24 cellular contexts compared by ENCODE assay signal in the genomic region with DNA sequence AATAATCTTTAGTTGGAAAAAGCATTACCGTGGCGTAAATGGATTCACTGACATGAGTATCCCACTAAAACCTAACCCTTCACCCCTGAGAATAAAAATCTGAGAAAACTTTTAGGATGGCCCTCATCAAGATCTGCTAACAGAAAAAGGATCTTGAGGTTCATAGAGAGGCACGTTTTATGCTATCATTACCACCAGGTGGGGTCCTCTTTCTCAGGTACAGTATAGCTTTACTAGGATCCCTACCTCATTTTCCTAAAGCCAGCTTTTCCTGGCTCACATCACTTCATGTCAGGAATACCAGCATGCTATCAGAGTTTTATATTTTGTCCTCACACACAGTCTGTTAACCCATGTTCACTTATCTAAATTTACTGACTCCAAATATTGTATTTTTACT.
"Had no signal": no experiment of that assay in that cellular context is flagged by ENCODE, and none has a peak within 500 bp of the region (broad histone marks: within the 10 kb centered on the region; RNA-seq: fewer than 3 reads in every experiment).

No MANE protein-coding gene starts in this region.

- H3K9ac ChIP-seq: neural progenitor cell had no signal

- H3K4me1 ChIP-seq: foreskin keratinocyte, left ventricle myocardium inferior, neural progenitor cell, upper lobe of left lung had no signal

- H2AFZ ChIP-seq: neural progenitor cell had no signal

- H3K4me1 Mint-ChIP-seq: activated CD4-positive, alpha-beta T cell treated with anti-CD3 and anti-CD28 coated beads, Interleukin-2, amount 10 ng/mL, durations not matched to agents 7 days and 5 days; activated naive CD8-positive, alpha-beta T cell treated with anti-CD3 and anti-CD28 coated beads, Interleukin-2, amount 50 U/mL, for 24 hours; brain; naive thymus-derived CD8-positive, alpha-beta T cell; neural progenitor cell had no signal

- H3K27me3 Mint-ChIP-seq: activated CD4-positive, alpha-beta T cell treated with anti-CD3 and anti-CD28 coated beads, Interleukin-2, amount 10 ng/mL, durations not matched to agents 7 days and 5 days; activated naive CD8-positive, alpha-beta T cell treated with anti-CD3 and anti-CD28 coated beads, Interleukin-2, amount 50 U/mL, for 24 hours; dendritic cell treated with granulocyte-macrophage colony-stimulating factor and Interleukin-4, amounts not matched to agents 40 ng/mL and 50 ng/mL, for 4 days; naive thymus-derived CD8-positive, alpha-beta T cell had no signal

- ATAC-seq: activated CD4-positive, CD25-positive, alpha-beta regulatory T cell treated with anti-CD3 and anti-CD28 coated beads, Interleukin-2, amount 50 U/mL, for 24 hours; activated CD8-positive, alpha-beta T cell treated with anti-CD3 and anti-CD28 coated beads, Interleukin-2, amount 10 ng/mL, durations not matched to agents 7 days and 5 days; activated naive CD8-positive, alpha-beta T cell treated with anti-CD3 and anti-CD28 coated beads, Interleukin-2, amount 50 U/mL, for 24 hours; foreskin keratinocyte; naive thymus-derived CD8-positive, alpha-beta T cell; right cardiac atrium had no signal

- H3K36me3 ChIP-seq: left ventricle myocardium inferior, neural progenitor cell, thoracic aorta, upper lobe of left lung had no signal

- H3K27ac Mint-ChIP-seq: activated CD4-positive, alpha-beta T cell treated with anti-CD3 and anti-CD28 coated beads, Interleukin-2, amount 10 ng/mL, durations not matched to agents 7 days and 5 days; activated CD8-positive, alpha-beta T cell treated with anti-CD3 and anti-CD28 coated beads, Interleukin-2, amount 10 ng/mL, durations not matched to agents 7 days and 5 days; activated naive CD8-positive, alpha-beta T cell treated with anti-CD3 and anti-CD28 coated beads, Interleukin-2, amount 50 U/mL, for 24 hours; activated T-helper 1 cell treated with anti-CD3 and anti-CD28 coated beads, Interleukin-12 subunit alpha, Interleukin-12 subunit beta, Interleukin-2, Interleukin-4 antibody, amounts not matched to agents 30 ng/mL and 10 ng/mL and 1 ng/mL, durations not matched to agents 14 hours and 24 hours and 36 hours; brain; dendritic cell treated with granulocyte-macrophage colony-stimulating factor and Interleukin-4, amounts not matched to agents 40 ng/mL and 50 ng/mL, for 4 days; mesothelial cell of epicardium; naive thymus-derived CD8-positive, alpha-beta T cell; neural progenitor cell had no signal

- DNase-seq: activated CD4-positive, alpha-beta T cell treated with anti-CD3 and anti-CD28 coated beads, Interleukin-2, amount 10 ng/mL, durations not matched to agents 7 days and 5 days; activated CD8-positive, alpha-beta T cell treated with anti-CD3 and anti-CD28 coated beads, Interleukin-2, amount 10 ng/mL, durations not matched to agents 7 days and 5 days; activated gamma-delta T cell; activated naive CD4-positive, alpha-beta T cell treated with anti-CD3 and anti-CD28 coated beads, Interleukin-2, amount 50 U/mL, for 16 hours; activated naive CD8-positive, alpha-beta T cell treated with anti-CD3 and anti-CD28 coated beads, Interleukin-2, amount 50 U/mL, for 24 hours; anterior cingulate cortex; effector CD4-positive, alpha-beta T cell; foreskin keratinocyte; kidney glomerular epithelial cell; left ventricle myocardium inferior; naive thymus-derived CD8-positive, alpha-beta T cell; right cardiac atrium; stimulated activated CD4-positive, alpha-beta T cell treated with anti-CD3 and anti-CD28 coated beads, Interleukin-4, amount 100 ng/mL, for 24 hours; stimulated activated naive CD4-positive, alpha-beta T cell treated with Interleukin-2 at 50 U/mL for 16 hours; T-helper 1 cell; T-helper 9 cell; upper lobe of left lung had no signal

- H3K27me3 ChIP-seq: foreskin keratinocyte, neural progenitor cell, upper lobe of left lung had no signal

- H3K4me3 Mint-ChIP-seq: activated CD4-positive, alpha-beta T cell treated with anti-CD3 and anti-CD28 coated beads, Interleukin-2, amount 10 ng/mL, durations not matched to agents 7 days and 5 days; activated CD8-positive, alpha-beta T cell treated with anti-CD3 and anti-CD28 coated beads, Interleukin-2, amount 10 ng/mL, durations not matched to agents 7 days and 5 days; activated naive CD8-positive, alpha-beta T cell treated with anti-CD3 and anti-CD28 coated beads, Interleukin-2, amount 50 U/mL, for 24 hours; activated T-helper 1 cell treated with anti-CD3 and anti-CD28 coated beads, Interleukin-12 subunit alpha, Interleukin-12 subunit beta, Interleukin-2, Interleukin-4 antibody, amounts not matched to agents 30 ng/mL and 10 ng/mL and 1 ng/mL, durations not matched to agents 14 hours and 24 hours and 36 hours; brain; dendritic cell treated with granulocyte-macrophage colony-stimulating factor and Interleukin-4, amounts not matched to agents 40 ng/mL and 50 ng/mL, for 4 days; mesothelial cell of epicardium; naive thymus-derived CD8-positive, alpha-beta T cell; neural progenitor cell had no signal

- H3K36me3 Mint-ChIP-seq: brain, neural progenitor cell had no signal

- H3K27ac ChIP-seq: foreskin keratinocyte, left ventricle myocardium inferior, neural progenitor cell, thoracic aorta, upper lobe of left lung had no signal

- H3K4me2 ChIP-seq: neural progenitor cell had no signal

- H3K4me3 ChIP-seq: left ventricle myocardium inferior, neural progenitor cell, thoracic aorta, upper lobe of left lung had no signal
